ENCODE assay signal across 9 cellular contexts in genomic region chr4:146243141-146243882, GRCh38. TPM values are rescaled to one million over a fixed set of nuclear protein-coding genes. Genes with fewer than 3 reads are reported as not detected.
DNase-seq lines count a peak whose midpoint lies in the region; ATAC-seq and TF ChIP-seq lines count a peak whose summit lies in the region.
"Had no signal": no experiment of that assay in that cellular context is flagged by ENCODE, and none has a peak within 500 bp of the region (broad histone marks: within the 10 kb centered on the region; RNA-seq: fewer than 3 reads in every experiment).

No MANE protein-coding gene starts in this region.

- peaks cover 10% of the 10 kb centered on the region for H3K27me3 Mint-ChIP-seq in CD4-positive, alpha-beta T cell
- H3K27me3 Mint-ChIP-seq in endothelial cell (ENCODE audit: unreplicated experiment), result peaks cover 7% of the 10 kb centered on the region

- H3K27me3 ChIP-seq in CD4-positive, alpha-beta T cell (ENCODE audit: control insufficient read depth, insufficient read depth, low read length), result no peaks in the 10 kb centered on the region
- H3K27me3 ChIP-seq in HL-60 (ENCODE audit: insufficient read depth, poor library complexity, severe bottlenecking), result no peaks in the 10 kb centered on the region

- H3K4me1 Mint-ChIP-seq in CD4-positive, alpha-beta T cell (ENCODE audit: low read depth), result peaks cover 20% of the 10 kb centered on the region
- H3K4me1 Mint-ChIP-seq in endothelial cell (ENCODE audit: unreplicated experiment), result peaks cover 34% of the 10 kb centered on the region

- no peaks in the 10 kb centered on the region for H3K9me3 ChIP-seq in CD4-positive, alpha-beta T cell (ENCODE audit: control insufficient read depth, low read length)

- POLR2A ChIA-PET in CD4-positive, alpha-beta T cell (lab: Charles Lee), result no interaction called here

- DNase-seq in CD4-positive, alpha-beta T cell, result peak in 7 of 10 experiments; percentile 13 to 49 (median 24)
- peak; percentile 52 to 54 for DNase-seq in HL-60 (ENCODE audit: low read depth in 1 of 2, low spot score in 1 of 2)
- peak; percentile 65 to 72 for DNase-seq in activated CD4-positive, alpha-beta T cell treated with anti-CD3 and anti-CD28 coated beads, Interleukin-2, amount 50 U/mL, for 48 hours
- no peak for DNase-seq in endothelial cell (ENCODE audit: low spot score)
- peak; percentile 68 to 74 for DNase-seq in stimulated activated CD4-positive, alpha-beta T cell treated with anti-CD3 and anti-CD28 coated beads, Interleukin-15, amount 100 ng/mL, for 48 hours (ENCODE audit: low read depth in 2 of 2)
- DNase-seq in NCI-H128 (lab: John Stamatoyannopoulos, UW; ENCODE audit: unreplicated experiment), result no peak
- no peak for DNase-seq in HuH-7 (ENCODE audit: low spot score)

- H3K27ac Mint-ChIP-seq in CD4-positive, alpha-beta T cell, result no peak overlapping the region
- no peak overlapping the region for H3K27ac Mint-ChIP-seq in endothelial cell (ENCODE audit: unreplicated experiment)

- H3K27ac ChIP-seq in CD4-positive, alpha-beta T cell (ENCODE audit: low read depth, low read length), result no peak overlapping the region
- no peak overlapping the region for H3K27ac ChIP-seq in HL-60 (replicated peaks)

- CTCF ChIA-PET in CD4-positive, alpha-beta T cell (lab: Charles Lee), result no interaction called here

- no peaks in the 10 kb centered on the region for H3K36me3 Mint-ChIP-seq in CD4-positive, alpha-beta T cell (ENCODE audit: low read depth)
- H3K36me3 Mint-ChIP-seq in endothelial cell (ENCODE audit: low read depth, unreplicated experiment), result peaks cover 11% of the 10 kb centered on the region

- peak; percentile 49 for TF ChIP-seq CTCF in CD4-positive, alpha-beta T cell (IDR thresholded peaks at IDR 0.05)
- TF ChIP-seq CTCF in HL-60 (IDR thresholded peaks at IDR 0.05; ENCODE audit: insufficient read depth, low read length), result peak; percentile 39
- peak; percentile 61 for TF ChIP-seq CTCF in endothelial cell (IDR thresholded peaks at IDR 0.05; ENCODE audit: unreplicated experiment)

- H3K9me3 Mint-ChIP-seq in CD4-positive, alpha-beta T cell, result no peaks in the 10 kb centered on the region
- no peaks in the 10 kb centered on the region for H3K9me3 Mint-ChIP-seq in endothelial cell (ENCODE audit: unreplicated experiment)

- ATAC-seq in CD4-positive, alpha-beta T cell (ENCODE audit: poor library complexity), result peak; percentile 66
- peak; percentile 75 for ATAC-seq in GM21367 (IDR thresholded peaks at IDR 0.05; ENCODE audit: unreplicated experiment)

- intact Hi-C loops in CD4-positive, alpha-beta T cell (cut with DNase I, micrococcal nuclease), result loop anchor here (2.0 kb wide), 3 partner anchors 671 to 855 kb away; no protein-coding TSS in a partner anchor

- no peak overlapping the region for H3K4me3 ChIP-seq in HL-60 (replicated peaks; ENCODE audit: insufficient read depth, low read length)

- peak overlapping the region; percentile 56 for H3K4me3 Mint-ChIP-seq in CD4-positive, alpha-beta T cell
- H3K4me3 Mint-ChIP-seq in endothelial cell (ENCODE audit: unreplicated experiment), result no peak overlapping the region

RNA-seq across cellular contexts. Expression of gene REELD1, which starts 29.0 kb away (rescaled TPM):
- 1 to 10 TPM; 1.7 to 2.0 TPM for total RNA-seq in CD4-positive, alpha-beta T cell
- total RNA-seq in endothelial cell (ENCODE audit: unreplicated experiment), result 0.26 TPM
- total RNA-seq: myocyte had no signal

Comparison
In these comparisons a context has a peak if more than half of its experiments do, and no peak if none do; other contexts are left out.
1. DNase-seq: peak in CD4-positive, alpha-beta T cell (7 of 10), HL-60 (2 of 2), activated CD4-positive, alpha-beta T cell treated with anti-CD3 and anti-CD28 coated beads, Interleukin-2, amount 50 U/mL, for 48 hours (2 of 2) and stimulated activated CD4-positive, alpha-beta T cell treated with anti-CD3 and anti-CD28 coated beads, Interleukin-15, amount 100 ng/mL, for 48 hours (2 of 2); none in endothelial cell (single experiment), NCI-H128 (single experiment) and HuH-7 (single experiment).
2. Peak in every context shown above with its lines, with median percentiles within 50 percentile points of each other: CTCF ChIP-seq.